ENCODE assay signal across 2 cellular contexts in genomic region chr17:76560877-76561221, GRCh38.
TF ChIP-seq lines count a peak whose summit lies in the region.

No MANE protein-coding gene starts in this region.

TF ChIP-seq in HepG2, 621 proteins besides CTCF, POLR2A, EP300 and RAD21:
- TF ChIP-seq HMG20B (CRISPR knock-in tag; conservative IDR thresholded peaks at IDR 0.05) = no peak
- no peak for TF ChIP-seq WIZ (CRISPR knock-in tag; IDR thresholded peaks at IDR 0.05)
- no peak for TF ChIP-seq KIAA2018 (CRISPR knock-in tag; IDR thresholded peaks at IDR 0.05; ENCODE audit: borderline replicate concordance)
- TF ChIP-seq ZNF589 (CRISPR knock-in tag; conservative IDR thresholded peaks at IDR 0.05) = no peak
- TF ChIP-seq PHF20 (CRISPR knock-in tag; IDR thresholded peaks at IDR 0.05) = no peak
- TF ChIP-seq ZNF570 (CRISPR knock-in tag; IDR thresholded peaks at IDR 0.05; ENCODE audit: borderline replicate concordance) = no peak
- TF ChIP-seq SAFB2 (CRISPR knock-in tag; IDR thresholded peaks at IDR 0.05; ENCODE audit: borderline replicate concordance, low read depth) = 0 out of 2 replicates have a peak, but pooled peaks have one; percentile 35
- TF ChIP-seq GABPA (IDR thresholded peaks at IDR 0.05; ENCODE audit: low read depth, low read length) = no peak
- TF ChIP-seq GABPA (CRISPR knock-in tag; IDR thresholded peaks at IDR 0.05; ENCODE audit: low read depth) = no peak
- 0 out of 2 replicates have a peak, but pooled peaks have one; percentile 23 for TF ChIP-seq ZNF891 (CRISPR knock-in tag; IDR thresholded peaks at IDR 0.05)
- TF ChIP-seq POLR2AphosphoS5 (IDR thresholded peaks at IDR 0.05; ENCODE audit: low read depth, low read length) = 0 out of 2 replicates have a peak, but pooled peaks have one; percentile 21
- TF ChIP-seq, protein P1, sequence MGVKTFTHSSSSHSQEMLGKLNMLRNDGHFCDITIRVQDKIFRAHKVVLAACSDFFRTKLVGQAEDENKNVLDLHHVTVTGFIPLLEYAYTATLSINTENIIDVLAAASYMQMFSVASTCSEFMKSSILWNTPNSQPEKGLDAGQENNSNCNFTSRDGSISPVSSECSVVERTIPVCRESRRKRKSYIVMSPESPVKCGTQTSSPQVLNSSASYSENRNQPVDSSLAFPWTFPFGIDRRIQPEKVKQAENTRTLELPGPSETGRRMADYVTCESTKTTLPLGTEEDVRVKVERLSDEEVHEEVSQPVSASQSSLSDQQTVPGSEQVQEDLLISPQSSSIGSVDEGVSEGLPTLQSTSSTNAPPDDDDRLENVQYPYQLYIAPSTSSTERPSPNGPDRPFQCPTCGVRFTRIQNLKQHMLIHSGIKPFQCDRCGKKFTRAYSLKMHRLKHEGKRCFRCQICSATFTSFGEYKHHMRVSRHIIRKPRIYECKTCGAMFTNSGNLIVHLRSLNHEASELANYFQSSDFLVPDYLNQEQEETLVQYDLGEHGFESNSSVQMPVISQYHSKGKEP (CRISPR knock-in tag; IDR thresholded peaks at IDR 0.05) = no peak
- TF ChIP-seq NKX3-1 (CRISPR knock-in tag; IDR thresholded peaks at IDR 0.05) = no peak
- no peak for TF ChIP-seq TP53 (CRISPR knock-in tag; conservative IDR thresholded peaks at IDR 0.05)
- TF ChIP-seq ZNF781 (CRISPR knock-in tag; IDR thresholded peaks at IDR 0.05; ENCODE audit: borderline replicate concordance, not compliant biosample characterization) = peak; percentile 3
- peak; percentile 56; the same call in 1 of the 2 replicates for TF ChIP-seq AKAP8 (CRISPR knock-in tag; IDR thresholded peaks at IDR 0.05)
- TF ChIP-seq RBFOX2 (IDR thresholded peaks at IDR 0.05; ENCODE audit: low read depth, low read length) = peak; percentile 53

TF ChIP-seq in WTC11, 78 proteins besides CTCF, POLR2A, EP300 and RAD21:
- TF ChIP-seq ZNF232 (CRISPR knock-in tag; IDR thresholded peaks at IDR 0.05) (no peak), ZNF512 (CRISPR knock-in tag; IDR thresholded peaks at IDR 0.05; ENCODE audit: borderline replicate concordance) (no peak), ZNF416 (CRISPR knock-in tag; IDR thresholded peaks at IDR 0.05) (no peak), ZNF263 (CRISPR knock-in tag; IDR thresholded peaks at IDR 0.05; ENCODE audit: low read depth) (no peak)
- TF ChIP-seq, protein P2, sequence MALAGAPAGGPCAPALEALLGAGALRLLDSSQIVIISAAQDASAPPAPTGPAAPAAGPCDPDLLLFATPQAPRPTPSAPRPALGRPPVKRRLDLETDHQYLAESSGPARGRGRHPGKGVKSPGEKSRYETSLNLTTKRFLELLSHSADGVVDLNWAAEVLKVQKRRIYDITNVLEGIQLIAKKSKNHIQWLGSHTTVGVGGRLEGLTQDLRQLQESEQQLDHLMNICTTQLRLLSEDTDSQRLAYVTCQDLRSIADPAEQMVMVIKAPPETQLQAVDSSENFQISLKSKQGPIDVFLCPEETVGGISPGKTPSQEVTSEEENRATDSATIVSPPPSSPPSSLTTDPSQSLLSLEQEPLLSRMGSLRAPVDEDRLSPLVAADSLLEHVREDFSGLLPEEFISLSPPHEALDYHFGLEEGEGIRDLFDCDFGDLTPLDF (CRISPR knock-in tag; IDR thresholded peaks at IDR 0.05) = no peak
- TF ChIP-seq, protein P3, sequence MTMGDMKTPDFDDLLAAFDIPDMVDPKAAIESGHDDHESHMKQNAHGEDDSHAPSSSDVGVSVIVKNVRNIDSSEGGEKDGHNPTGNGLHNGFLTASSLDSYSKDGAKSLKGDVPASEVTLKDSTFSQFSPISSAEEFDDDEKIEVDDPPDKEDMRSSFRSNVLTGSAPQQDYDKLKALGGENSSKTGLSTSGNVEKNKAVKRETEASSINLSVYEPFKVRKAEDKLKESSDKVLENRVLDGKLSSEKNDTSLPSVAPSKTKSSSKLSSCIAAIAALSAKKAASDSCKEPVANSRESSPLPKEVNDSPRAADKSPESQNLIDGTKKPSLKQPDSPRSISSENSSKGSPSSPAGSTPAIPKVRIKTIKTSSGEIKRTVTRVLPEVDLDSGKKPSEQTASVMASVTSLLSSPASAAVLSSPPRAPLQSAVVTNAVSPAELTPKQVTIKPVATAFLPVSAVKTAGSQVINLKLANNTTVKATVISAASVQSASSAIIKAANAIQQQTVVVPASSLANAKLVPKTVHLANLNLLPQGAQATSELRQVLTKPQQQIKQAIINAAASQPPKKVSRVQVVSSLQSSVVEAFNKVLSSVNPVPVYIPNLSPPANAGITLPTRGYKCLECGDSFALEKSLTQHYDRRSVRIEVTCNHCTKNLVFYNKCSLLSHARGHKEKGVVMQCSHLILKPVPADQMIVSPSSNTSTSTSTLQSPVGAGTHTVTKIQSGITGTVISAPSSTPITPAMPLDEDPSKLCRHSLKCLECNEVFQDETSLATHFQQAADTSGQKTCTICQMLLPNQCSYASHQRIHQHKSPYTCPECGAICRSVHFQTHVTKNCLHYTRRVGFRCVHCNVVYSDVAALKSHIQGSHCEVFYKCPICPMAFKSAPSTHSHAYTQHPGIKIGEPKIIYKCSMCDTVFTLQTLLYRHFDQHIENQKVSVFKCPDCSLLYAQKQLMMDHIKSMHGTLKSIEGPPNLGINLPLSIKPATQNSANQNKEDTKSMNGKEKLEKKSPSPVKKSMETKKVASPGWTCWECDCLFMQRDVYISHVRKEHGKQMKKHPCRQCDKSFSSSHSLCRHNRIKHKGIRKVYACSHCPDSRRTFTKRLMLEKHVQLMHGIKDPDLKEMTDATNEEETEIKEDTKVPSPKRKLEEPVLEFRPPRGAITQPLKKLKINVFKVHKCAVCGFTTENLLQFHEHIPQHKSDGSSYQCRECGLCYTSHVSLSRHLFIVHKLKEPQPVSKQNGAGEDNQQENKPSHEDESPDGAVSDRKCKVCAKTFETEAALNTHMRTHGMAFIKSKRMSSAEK (CRISPR knock-in tag; IDR thresholded peaks at IDR 0.05; ENCODE audit: borderline replicate concordance) = no peak
- TF ChIP-seq, protein P4, sequence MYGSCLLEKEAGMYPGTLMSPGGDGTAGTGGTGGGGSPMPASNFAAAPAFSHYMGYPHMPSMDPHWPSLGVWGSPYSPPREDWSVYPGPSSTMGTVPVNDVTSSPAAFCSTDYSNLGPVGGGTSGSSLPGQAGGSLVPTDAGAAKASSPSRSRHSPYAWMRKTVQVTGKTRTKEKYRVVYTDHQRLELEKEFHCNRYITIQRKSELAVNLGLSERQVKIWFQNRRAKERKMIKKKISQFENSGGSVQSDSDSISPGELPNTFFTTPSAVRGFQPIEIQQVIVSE (CRISPR knock-in tag; IDR thresholded peaks at IDR 0.05; ENCODE audit: borderline replicate concordance) = no peak
